8 cellular contexts compared by ENCODE assay signal in the genomic region with DNA sequence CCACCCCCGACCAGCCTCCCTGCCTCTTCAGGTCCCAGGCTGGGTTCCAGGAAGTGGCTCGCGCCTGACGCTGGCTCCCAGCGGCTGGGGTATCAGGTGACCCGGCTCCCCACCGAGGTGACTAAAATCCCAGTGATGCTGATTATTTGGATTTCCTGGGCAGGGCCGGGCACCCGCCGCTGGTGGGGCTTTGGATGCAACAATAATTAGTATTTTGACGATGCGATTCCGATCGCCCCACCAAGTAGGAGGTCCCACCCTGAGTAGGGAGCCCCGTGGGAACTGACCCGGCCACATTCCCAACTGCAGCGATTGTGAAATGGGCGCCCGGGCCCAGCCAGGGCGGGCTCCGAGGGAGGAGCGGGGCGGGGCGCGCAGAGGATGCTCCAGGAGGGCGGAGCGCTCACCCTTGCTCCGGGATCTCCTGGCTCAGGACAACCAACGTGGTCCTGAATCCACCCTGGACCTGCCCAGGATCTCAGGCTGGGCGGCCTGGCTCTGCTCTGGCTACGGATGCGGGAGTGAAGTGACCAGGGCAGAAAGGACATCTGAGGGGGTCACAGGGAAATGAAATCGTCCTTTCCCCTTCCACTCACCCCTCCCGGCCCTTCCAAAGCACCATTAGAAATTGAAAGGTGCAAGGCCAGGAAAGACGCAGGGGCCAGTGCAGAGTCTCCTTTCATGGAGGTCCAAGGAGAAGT. TPM values are rescaled to one million over a fixed set of nuclear protein-coding genes. Genes with fewer than 3 reads are reported as not detected.
A peak's percentile ranks its signal among the peaks of the same experiment; 100 is the strongest.
DNase-seq lines count a peak whose midpoint lies in the region; ATAC-seq and TF ChIP-seq lines count a peak whose summit lies in the region.

No MANE protein-coding gene starts in this region.

- CTCF ChIA-PET in activated CD8-positive, alpha-beta memory T cell treated with anti-CD3 and anti-CD28 coated beads, Interleukin-2, amount 10 ng/mL, durations not matched to agents 7 days and 5 days (lab: Charles Lee): interaction anchor here (1.0 to 1.8 kb wide), 4 partner anchors 17 to 234 kb away, joined by 3 to 8 read pairs (median 4); no protein-coding TSS in a partner anchor
- CTCF ChIA-PET in activated B cell treated with CpG ODN at 0.5 μM for 24 hours (lab: Charles Lee): no interaction called here

- POLR2A ChIA-PET in activated B cell treated with CpG ODN at 0.5 μM for 24 hours (lab: Charles Lee): interaction anchor here (1.0 to 1.3 kb wide), 2 partner anchors 27 to 175 kb away, joined by 3 read pairs; no protein-coding TSS in a partner anchor

- H3K9me3 Mint-ChIP-seq in activated CD8-positive, alpha-beta memory T cell treated with anti-CD3 and anti-CD28 coated beads, Interleukin-2, amount 10 ng/mL, durations not matched to agents 7 days and 5 days (ENCODE audit: low read depth): no peaks in the 10 kb centered on the region
- H3K9me3 Mint-ChIP-seq in activated B cell treated with CpG ODN at 0.5 μM for 24 hours: no peaks in the 10 kb centered on the region

- H3K36me3 Mint-ChIP-seq in activated CD8-positive, alpha-beta memory T cell treated with anti-CD3 and anti-CD28 coated beads, Interleukin-2, amount 10 ng/mL, durations not matched to agents 7 days and 5 days: peaks cover 5% of the 10 kb centered on the region
- H3K36me3 Mint-ChIP-seq in activated B cell treated with CpG ODN at 0.5 μM for 24 hours (ENCODE audit: low read depth): no peaks in the 10 kb centered on the region

- no peak for TF ChIP-seq CTCF in activated B cell treated with CpG ODN at 0.5 μM for 24 hours (IDR thresholded peaks at IDR 0.05)

- peaks cover 53% of the 10 kb centered on the region for H3K4me1 Mint-ChIP-seq in activated CD8-positive, alpha-beta memory T cell treated with anti-CD3 and anti-CD28 coated beads, Interleukin-2, amount 10 ng/mL, durations not matched to agents 7 days and 5 days
- H3K4me1 Mint-ChIP-seq in activated B cell treated with CpG ODN at 0.5 μM for 24 hours: peaks cover 34% of the 10 kb centered on the region

- H3K27me3 Mint-ChIP-seq in activated CD8-positive, alpha-beta memory T cell treated with anti-CD3 and anti-CD28 coated beads, Interleukin-2, amount 10 ng/mL, durations not matched to agents 7 days and 5 days: no peaks in the 10 kb centered on the region
- peaks cover 10% of the 10 kb centered on the region for H3K27me3 Mint-ChIP-seq in activated B cell treated with CpG ODN at 0.5 μM for 24 hours

- no peak for DNase-seq in activated CD8-positive, alpha-beta memory T cell treated with anti-CD3 and anti-CD28 coated beads, Interleukin-2, amount 10 ng/mL, durations not matched to agents 7 days and 5 days
- no peak for DNase-seq in activated CD8-positive, alpha-beta memory T cell treated with anti-CD3 and anti-CD28 coated beads, Interleukin-2, amount 50 U/mL, for 48 hours
- no peak for DNase-seq in activated B cell treated with CpG ODN at 0.5 μM for 24 hours
- peak in 31 of 42 donors; percentile 11 to 73 (median 43) for DNase-seq in head of caudate nucleus
- DNase-seq in sciatic nerve (ENCODE audit: low spot score): peak; percentile 81
- no peak for DNase-seq in anterior cingulate cortex (lab: John Stamatoyannopoulos, UW)

- intact Hi-C loops in activated B cell treated with CpG ODN at 0.5 μM for 24 hours (cut with micrococcal nuclease): no loop called here
- intact Hi-C loops in head of caudate nucleus (cut with DNase I): no loop called here
- intact Hi-C loops in sciatic nerve (cut with DNase I): no loop called here

- H3K4me3 Mint-ChIP-seq in activated CD8-positive, alpha-beta memory T cell treated with anti-CD3 and anti-CD28 coated beads, Interleukin-2, amount 10 ng/mL, durations not matched to agents 7 days and 5 days: no peak overlapping the region
- peak overlapping the region; percentile 15 for H3K4me3 Mint-ChIP-seq in activated B cell treated with CpG ODN at 0.5 μM for 24 hours

- H3K27ac Mint-ChIP-seq in activated CD8-positive, alpha-beta memory T cell treated with anti-CD3 and anti-CD28 coated beads, Interleukin-2, amount 10 ng/mL, durations not matched to agents 7 days and 5 days: no peak overlapping the region
- no peak overlapping the region for H3K27ac Mint-ChIP-seq in activated B cell treated with CpG ODN at 0.5 μM for 24 hours

- peak; percentile 46 for ATAC-seq in activated CD8-positive, alpha-beta memory T cell treated with anti-CD3 and anti-CD28 coated beads, Interleukin-2, amount 10 ng/mL, durations not matched to agents 7 days and 5 days
- no peak for ATAC-seq in activated B cell treated with CpG ODN at 0.5 μM for 24 hours (ENCODE audit: low read depth)
- peak; percentile 95 for ATAC-seq in sciatic nerve
- ATAC-seq in HG02870 (IDR thresholded peaks at IDR 0.05; ENCODE audit: unreplicated experiment): no peak
- no peak for ATAC-seq in HG03571 (IDR thresholded peaks at IDR 0.05; ENCODE audit: unreplicated experiment)

RNA-seq across cellular contexts. Expression of a gene that starts 32.6 kb away (rescaled TPM):
- 100 to 1,000 TPM; 102 to 223 TPM for total RNA-seq in activated CD8-positive, alpha-beta memory T cell treated with anti-CD3 and anti-CD28 coated beads, Interleukin-2, amount 10 ng/mL, durations not matched to agents 7 days and 5 days
- total RNA-seq in activated B cell treated with CpG ODN at 0.5 μM for 24 hours (26.1 and 28.6 TPM in 2 replicates), sciatic nerve (53.5 TPM)

RNA-seq across cellular contexts. Expression of a gene that starts 37.2 kb away (rescaled TPM):
- total RNA-seq in activated CD8-positive, alpha-beta memory T cell treated with anti-CD3 and anti-CD28 coated beads, Interleukin-2, amount 10 ng/mL, durations not matched to agents 7 days and 5 days: 10 to 100 TPM; 81.3 to 86.8 TPM
- 41.1 and 43.3 TPM in 2 replicates for total RNA-seq in activated B cell treated with CpG ODN at 0.5 μM for 24 hours
- 48.6 TPM for total RNA-seq in sciatic nerve

Comparison
In these comparisons a context has a peak if more than half of its experiments do, and no peak if none do; other contexts are left out.
1. ATAC-seq: peak in activated CD8-positive, alpha-beta memory T cell treated with anti-CD3 and anti-CD28 coated beads, Interleukin-2, amount 10 ng/mL, durations not matched to agents 7 days and 5 days (single experiment) and sciatic nerve (single experiment); none in activated B cell treated with CpG ODN at 0.5 μM for 24 hours (single experiment), HG02870 (single experiment) and HG03571 (single experiment).
2. DNase-seq: peak in head of caudate nucleus (31 of 42) and sciatic nerve (single experiment); none in activated CD8-positive, alpha-beta memory T cell treated with anti-CD3 and anti-CD28 coated beads, Interleukin-2, amount 10 ng/mL, durations not matched to agents 7 days and 5 days (single experiment), activated CD8-positive, alpha-beta memory T cell treated with anti-CD3 and anti-CD28 coated beads, Interleukin-2, amount 50 U/mL, for 48 hours (single experiment), activated B cell treated with CpG ODN at 0.5 μM for 24 hours (single experiment) and anterior cingulate cortex (0 of 58).